In genomic region chr20:48659888-48660287, GRCh38 we compare ENCODE assay signal across 14 cellular contexts.
DNase-seq lines count a peak whose midpoint lies in the region; ATAC-seq and TF ChIP-seq lines count a peak whose summit lies in the region.
"Had no signal": no experiment of that assay in that cellular context is flagged by ENCODE, and none has a peak within 500 bp of the region (broad histone marks: within the 10 kb centered on the region; RNA-seq: fewer than 3 reads in every experiment).

No MANE protein-coding gene starts in this region.

- no peak overlapping the region for H3K4me3 Mint-ChIP-seq in activated CD8-positive, alpha-beta T cell treated with anti-CD3 and anti-CD28 coated beads for 36 hours
- no peak overlapping the region for H3K4me3 Mint-ChIP-seq in endodermal cell
- H3K4me3 Mint-ChIP-seq: T-helper 1 cell treated with Interleukin-12 subunit alpha and Interleukin-12 subunit beta and Interleukin-4 antibody, amounts not matched to agents 30 μg/mL and 1 μg/mL, for 36 hours had no signal

- H3K9me3 ChIP-seq in left ventricle myocardium inferior (replicated peaks), result peaks cover 10% of the 10 kb centered on the region
- peaks cover 17% of the 10 kb centered on the region for H3K9me3 ChIP-seq in endodermal cell (ENCODE audit: control insufficient read depth, low read length)

- H3K4me1 ChIP-seq in left ventricle myocardium inferior (peaks cover 11% of the 10 kb centered on the region), endodermal cell (ENCODE audit: control insufficient read depth, insufficient read depth, low read length) (no peaks in the 10 kb centered on the region)

- intact Hi-C loops in Right ventricle myocardium inferior (cut with DNase I), result loop anchor here (5.0 kb wide), 1 partner anchor 167 kb away; the partner anchor contains the start of gene PREX1
- intact Hi-C loops in left ventricle myocardium inferior (cut with micrococcal nuclease), result loop anchor here (5.0 kb wide), 1 partner anchor 247 kb away; no protein-coding TSS in a partner anchor
- intact Hi-C loops in activated CD8-positive, alpha-beta T cell treated with anti-CD3 and anti-CD28 coated beads for 36 hours (cut with micrococcal nuclease), result loop anchor here (5.0 kb wide), 1 partner anchor 167 kb away; the partner anchor contains the start of gene PREX1

- 94 to 97% methylated on average over 6 to 8 of the region's 8 CpGs for WGBS in endodermal cell (ENCODE audit: insufficient coverage in 1 of 2, insufficient read length in 1 of 2), 2 experiments

- H3K4me3 ChIP-seq in left ventricle myocardium inferior (no peak overlapping the region), fibroblast of the aortic adventitia (ENCODE audit: low read depth, low read length) (no peak overlapping the region), endodermal cell (ENCODE audit: low read length) (no peak overlapping the region)

- H3K27me3 ChIP-seq in left ventricle myocardium inferior (ENCODE audit: low read depth), result no peaks in the 10 kb centered on the region
- H3K27me3 ChIP-seq in endodermal cell (ENCODE audit: control insufficient read depth, insufficient read depth, low read length, poor library complexity, severe bottlenecking), result no peaks in the 10 kb centered on the region

- TF ChIP-seq CTCF in left ventricle myocardium inferior (IDR thresholded peaks at IDR 0.05; ENCODE audit: borderline replicate concordance), result no peak
- TF ChIP-seq CTCF in activated CD8-positive, alpha-beta T cell treated with anti-CD3 and anti-CD28 coated beads for 36 hours (IDR thresholded peaks at IDR 0.05), result no peak
- TF ChIP-seq CTCF in fibroblast of the aortic adventitia (IDR thresholded peaks at IDR 0.05; ENCODE audit: insufficient read depth, low read length), result no peak
- TF ChIP-seq CTCF in endodermal cell (conservative IDR thresholded peaks at IDR 0.05), result no peak

- CTCF ChIA-PET in activated CD8-positive, alpha-beta T cell treated with anti-CD3 and anti-CD28 coated beads for 36 hours (lab: Charles Lee), result interaction anchor here (1.1 to 2.7 kb wide), 4 partner anchors 39 to 247 kb away, joined by 3 to 7 read pairs (median 6); no protein-coding TSS in a partner anchor

- POLR2A ChIA-PET in activated CD8-positive, alpha-beta T cell treated with anti-CD3 and anti-CD28 coated beads for 36 hours (lab: Charles Lee), result no interaction called here

- H3K27ac ChIP-seq in left ventricle myocardium inferior (replicated peaks) (no peak overlapping the region), endodermal cell (ENCODE audit: low read depth, low read length) (no peak overlapping the region)

- peaks cover 72% of the 10 kb centered on the region for H3K36me3 Mint-ChIP-seq in activated CD8-positive, alpha-beta T cell treated with anti-CD3 and anti-CD28 coated beads for 36 hours (ENCODE audit: low read depth)
- peaks cover 88% of the 10 kb centered on the region for H3K36me3 Mint-ChIP-seq in endodermal cell (ENCODE audit: low read depth)

- H3K27ac Mint-ChIP-seq in activated CD8-positive, alpha-beta T cell treated with anti-CD3 and anti-CD28 coated beads for 36 hours, result peak overlapping the region; percentile 76
- H3K27ac Mint-ChIP-seq in endodermal cell, result no peak overlapping the region

- peaks cover 17% of the 10 kb centered on the region for H3K4me1 Mint-ChIP-seq in activated CD8-positive, alpha-beta T cell treated with anti-CD3 and anti-CD28 coated beads for 36 hours (ENCODE audit: low read depth)
- no peaks in the 10 kb centered on the region for H3K4me1 Mint-ChIP-seq in endodermal cell

- H3K27me3 Mint-ChIP-seq in activated CD8-positive, alpha-beta T cell treated with anti-CD3 and anti-CD28 coated beads for 36 hours, result no peaks in the 10 kb centered on the region
- H3K27me3 Mint-ChIP-seq in endodermal cell (ENCODE audit: insufficient read depth), result no peaks in the 10 kb centered on the region

- DNase-seq in Right ventricle myocardium inferior (ENCODE audit: missing footprints) (peak; percentile 9), left ventricle myocardium inferior (no peak), fibroblast of the aortic adventitia (ENCODE audit: low read depth) (peak; percentile 54), T-helper 1 cell (no peak), endodermal cell (no peak), NCI-H2227 (lab: John Stamatoyannopoulos, UW; ENCODE audit: unreplicated experiment) (no peak)
- no peak for DNase-seq in activated CD8-positive, alpha-beta T cell treated with anti-CD3 and anti-CD28 coated beads for 36 hours
- DNase-seq: activated CD4-positive, alpha-beta T cell treated with anti-CD3 and anti-CD28 coated beads, Interleukin-2, amount 50 U/mL, for 1 hour; activated naive CD4-positive, alpha-beta T cell; cerebellar nuclear complex; Kasumi-1 had no signal

- peaks cover 19% of the 10 kb centered on the region for H3K36me3 ChIP-seq in left ventricle myocardium inferior
- peaks cover 74% of the 10 kb centered on the region for H3K36me3 ChIP-seq in endodermal cell (ENCODE audit: control insufficient read depth, insufficient read depth, low read length)

- no peaks in the 10 kb centered on the region for H3K9me3 Mint-ChIP-seq in activated CD8-positive, alpha-beta T cell treated with anti-CD3 and anti-CD28 coated beads for 36 hours
- peaks cover 17% of the 10 kb centered on the region for H3K9me3 Mint-ChIP-seq in endodermal cell

- H3K9ac ChIP-seq in endodermal cell (ENCODE audit: extremely low read depth, low read length, poor library complexity, severe bottlenecking), result no peak overlapping the region

- ATAC-seq in Right ventricle myocardium inferior, result no peak
- ATAC-seq in activated CD8-positive, alpha-beta T cell treated with anti-CD3 and anti-CD28 coated beads for 36 hours, result no peak
- no peak for ATAC-seq in GM18519 (IDR thresholded peaks at IDR 0.05; ENCODE audit: low FRiP score, unreplicated experiment)
- ATAC-seq: Panc1 had no signal

Comparison
In these comparisons a context has a peak if more than half of its experiments do, and no peak if none do; other contexts are left out.
1. DNase-seq: peak in Right ventricle myocardium inferior (single experiment) and fibroblast of the aortic adventitia (single experiment); none in left ventricle myocardium inferior (single experiment), activated CD8-positive, alpha-beta T cell treated with anti-CD3 and anti-CD28 coated beads for 36 hours (single experiment), T-helper 1 cell (0 of 5), endodermal cell (single experiment) and NCI-H2227 (single experiment).